14 cellular contexts compared by ENCODE assay signal in the genomic region with DNA sequence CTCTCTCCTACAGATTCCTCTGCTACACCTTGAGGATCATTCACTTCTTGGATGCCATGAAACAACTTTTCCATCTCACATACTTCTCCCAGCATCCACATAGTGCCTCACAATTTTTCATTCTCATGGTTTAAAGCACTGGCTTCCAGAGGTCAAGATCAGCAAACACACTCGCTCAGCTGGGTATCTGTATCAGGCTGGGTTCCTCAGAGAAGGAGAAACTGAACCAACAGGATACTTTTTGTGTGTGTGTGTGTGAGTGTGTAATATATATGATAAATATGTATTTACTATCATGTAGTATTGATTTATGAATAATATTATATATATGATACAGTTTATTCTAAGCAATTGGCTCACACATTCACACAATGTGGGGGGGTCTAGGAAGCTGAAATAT. TPM values are rescaled to one million over a fixed set of nuclear protein-coding genes. Genes with fewer than 3 reads are reported as not detected.
"Had no signal": no experiment of that assay in that cellular context is flagged by ENCODE, and none has a peak within 500 bp of the region (broad histone marks: within the 10 kb centered on the region; RNA-seq: fewer than 3 reads in every experiment).

A gene (minus strand): TSS at position 101 of the 400 bp plus-strand sequence. CDS start 621 bp downstream, outside the sequence.

RNA-seq across cellular contexts. Expression of the gene that starts here (rescaled TPM):
- total RNA-seq: activated B cell treated with CpG ODN at 0.5 μM for 24 hours; activated CD4-positive, alpha-beta memory T cell treated with anti-CD3 and anti-CD28 coated beads for 36 hours; activated CD4-positive, alpha-beta memory T cell treated with anti-CD3 and anti-CD28 coated beads, Interleukin-2, amount 10 ng/mL, durations not matched to agents 7 days and 5 days; activated CD4-positive, alpha-beta T cell treated with anti-CD3 and anti-CD28 coated beads for 36 hours; activated CD4-positive, alpha-beta T cell treated with anti-CD3 and anti-CD28 coated beads, Interleukin-2, amount 10 ng/mL, durations not matched to agents 24 days and 14 days; activated CD4-positive, alpha-beta T cell treated with anti-CD3 and anti-CD28 coated beads, Interleukin-2, amount 10 ng/mL, durations not matched to agents 7 days and 5 days; activated CD8-positive, alpha-beta memory T cell treated with anti-CD3 and anti-CD28 coated beads for 36 hours; activated CD8-positive, alpha-beta memory T cell treated with anti-CD3 and anti-CD28 coated beads, Interleukin-2, amount 10 ng/mL, durations not matched to agents 7 days and 5 days; activated CD8-positive, alpha-beta T cell treated with anti-CD3 and anti-CD28 coated beads for 36 hours; activated CD8-positive, alpha-beta T cell treated with anti-CD3 and anti-CD28 coated beads, Interleukin-2, amount 10 ng/mL, durations not matched to agents 7 days and 5 days; T-cell; T-helper 1 cell treated with Interleukin-12 subunit alpha and Interleukin-12 subunit beta and Interleukin-4 antibody, amounts not matched to agents 30 ng/mL and 1 ng/mL, for 36 hours; T-helper 17 cell; T-helper 2 cell treated with Interferon-gamma antibody and Interleukin-4, amounts not matched to agents 100 ng/mL and 5 ng/mL, for 36 hours had no signal
